Comparison of ENCODE assay signal across 8 cellular contexts in the genomic region with DNA sequence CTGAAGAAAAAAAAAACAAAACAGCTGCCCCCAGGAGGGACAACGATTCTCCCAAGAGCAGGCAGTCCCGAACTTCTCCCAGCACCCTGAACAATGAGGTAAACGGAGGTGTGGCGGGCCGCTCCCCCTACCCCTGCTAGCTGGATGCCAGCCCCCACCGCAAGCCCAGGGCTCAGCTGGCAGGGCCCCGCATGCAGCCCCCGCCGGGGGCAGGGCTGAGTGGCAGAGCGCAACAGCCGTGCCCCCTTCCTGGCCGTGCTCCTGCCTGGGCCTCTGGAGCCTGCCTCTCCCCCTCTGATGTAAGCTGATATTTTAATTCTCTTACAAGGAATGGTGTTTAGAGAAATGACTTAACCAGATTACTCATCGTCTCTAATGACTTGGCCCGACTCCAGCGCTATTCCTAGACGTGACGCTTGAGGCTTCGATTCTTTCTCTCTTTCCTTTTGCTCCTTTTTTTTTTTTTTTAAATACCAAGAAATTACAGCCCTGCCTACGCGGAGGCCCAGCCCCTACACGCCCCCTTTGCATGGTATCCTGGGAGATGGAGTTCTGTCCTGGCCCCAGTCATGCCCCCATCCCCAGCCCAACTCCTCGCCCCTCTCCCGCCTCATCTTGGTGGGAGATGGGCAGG. TPM values are rescaled to one million over a fixed set of nuclear protein-coding genes. Genes with fewer than 3 reads are reported as not detected.
DNase-seq lines count a peak whose midpoint lies in the region; ATAC-seq and TF ChIP-seq lines count a peak whose summit lies in the region.

No MANE protein-coding gene starts in this region.

- H3K36me3 ChIP-seq in ascending aorta (peaks cover 0 to 2% of the 10 kb centered on the region in 2 donors), right atrium auricular region (no peaks in the 10 kb centered on the region)

- no peak for TF ChIP-seq CTCF in ascending aorta (IDR thresholded peaks at IDR 0.05)
- no peak for TF ChIP-seq CTCF in right atrium auricular region (IDR thresholded peaks at IDR 0.05)

- H3K9me3 ChIP-seq in ascending aorta = no peaks in the 10 kb centered on the region
- no peaks in the 10 kb centered on the region for H3K9me3 ChIP-seq in right atrium auricular region

- H3K4me1 ChIP-seq in ascending aorta (peaks cover 49 to 78% of the 10 kb centered on the region in 2 donors), right atrium auricular region (peaks cover 0 to 93% of the 10 kb centered on the region in 2 donors)

- H3K4me3 ChIP-seq in ascending aorta (peak overlapping the region; percentile 38 to 45), right atrium auricular region (peak overlapping the region in 1 of 2 donors; percentile 41)

- ATAC-seq in GM21825 (IDR thresholded peaks at IDR 0.05; ENCODE audit: unreplicated experiment) = peak; percentile 19

- intact Hi-C loops in ascending aorta (cut with DNase I) = loop anchor here (5.0 kb wide), 2 partner anchors 105 to 230 kb away; a partner anchor contains a TSS

- H3K27ac ChIP-seq in ascending aorta (peak overlapping the region; percentile 96 to 99), right atrium auricular region (peak overlapping the region; percentile 91 to 94)

- DNase-seq in CD1c-positive myeloid dendritic cell (ENCODE audit: extremely low spot score) = peak; percentile 99
- DNase-seq in NCI-H1694 (lab: John Stamatoyannopoulos, UW) = peak; percentile 44
- peak; percentile 83 for DNase-seq in T-helper 9 cell
- peak; percentile 90 to 100 for DNase-seq in ascending aorta (ENCODE audit: low spot score in 2 of 2)
- peak; percentile 99 for DNase-seq in right atrium auricular region (ENCODE audit: low spot score)
- peak; percentile 98 for DNase-seq in pulmonary artery endothelial cell (ENCODE audit: low read depth, low spot score)
- DNase-seq in ureter (ENCODE audit: low spot score) = peak; percentile 97

- H3K27me3 ChIP-seq in ascending aorta (no peaks in the 10 kb centered on the region), right atrium auricular region (no peaks in the 10 kb centered on the region)

RNA-seq across cellular contexts. Expression of a gene that starts 4.6 kb away (rescaled TPM):
- total RNA-seq in ascending aorta (267 TPM), right atrium auricular region (10 to 100 TPM; 17.1 to 52.6 TPM), pulmonary artery endothelial cell (10.0 and 10.9 TPM in 2 replicates), ureter (36.6 TPM)

RNA-seq across cellular contexts. Expression of a gene that starts 26.8 kb away (rescaled TPM):
- total RNA-seq in ascending aorta (not detected), right atrium auricular region (not detected), pulmonary artery endothelial cell (not detected in 2 replicates), ureter (0.70 TPM)

Comparison
In these comparisons a context has a peak if more than half of its experiments do, and no peak if none do; other contexts are left out.
1. DNase-seq: peak in every context shown above with its lines; median percentile 99 in CD1c-positive myeloid dendritic cell; 99 in right atrium auricular region; 98 in pulmonary artery endothelial cell; 97 in ureter; 95 in ascending aorta; 83 in T-helper 9 cell; 44 in NCI-H1694.